Comparison of ENCODE assay signal across 9 cellular contexts in genomic region chr3:89851974-89852621, GRCh38.
DNase-seq lines count a peak whose midpoint lies in the region; ATAC-seq and TF ChIP-seq lines count a peak whose summit lies in the region.
"Had no signal": no experiment of that assay in that cellular context is flagged by ENCODE, and none has a peak within 500 bp of the region (broad histone marks: within the 10 kb centered on the region; RNA-seq: fewer than 3 reads in every experiment).

No MANE protein-coding gene starts in this region.

- no peaks in the 10 kb centered on the region for H3K27me3 ChIP-seq in lower lobe of right lung (ENCODE audit: low read depth)

- no peaks in the 10 kb centered on the region for H3K4me1 ChIP-seq in lower lobe of right lung

- H3K36me3 Mint-ChIP-seq in Calu3 (ENCODE audit: insufficient read depth, unreplicated experiment) = no peaks in the 10 kb centered on the region

- CTCF ChIA-PET in Calu3 (lab: Charles Lee) = interaction anchor here (0.6 to 1.0 kb wide), 2 partner anchors 239 to 289 kb away, joined by 3 to 4 read pairs; no protein-coding TSS in a partner anchor

- in situ Hi-C loops in astrocyte of the spinal cord (cut with HindIII; ENCODE audit: low sequenced_read_pairs) = no loop called here

- DNase-seq in Calu3 (peak; percentile 78), LNCaP clone FGC (ENCODE audit: low read depth) (peak; percentile 33), astrocyte of the spinal cord (ENCODE audit: low read depth, low spot score) (peak; percentile 24), lower lobe of right lung (no peak), NCI-H1105 (lab: John Stamatoyannopoulos, UW) (no peak)
- DNase-seq in activated effector memory CD4-positive, alpha-beta T cell treated with Interleukin-2 at 50 U/mL for 16 hours = no peak
- DNase-seq: T-helper 17 cell had no signal

- TF ChIP-seq CTCF in Calu3 (IDR thresholded peaks at IDR 0.05; ENCODE audit: unreplicated experiment) (peak; percentile 53), LNCaP clone FGC (IDR thresholded peaks at IDR 0.05; ENCODE audit: control insufficient read depth, extremely low read depth, insufficient read depth) (peak; percentile 86), astrocyte of the spinal cord (IDR thresholded peaks at IDR 0.05; ENCODE audit: low read depth, low read length) (peak; percentile 75), lower lobe of right lung (IDR thresholded peaks at IDR 0.05) (peak; percentile 32)

- no peaks in the 10 kb centered on the region for H3K9me3 Mint-ChIP-seq in Calu3 (ENCODE audit: low read depth, unreplicated experiment)

- H3K4me3 Mint-ChIP-seq in Calu3 (ENCODE audit: low read depth, unreplicated experiment) = no peak overlapping the region
- H3K4me3 Mint-ChIP-seq: T-helper 17 cell had no signal

- no peaks in the 10 kb centered on the region for H3K4me1 Mint-ChIP-seq in Calu3 (ENCODE audit: low read depth, unreplicated experiment)
- H3K4me1 Mint-ChIP-seq: T-helper 17 cell had no signal

- H3K4me3 ChIP-seq in LNCaP clone FGC (ENCODE audit: low read depth, low read length) = no peak overlapping the region
- no peak overlapping the region for H3K4me3 ChIP-seq in astrocyte of the spinal cord (ENCODE audit: low read depth, low read length)
- H3K4me3 ChIP-seq in lower lobe of right lung = no peak overlapping the region

- H3K27ac Mint-ChIP-seq in Calu3 (ENCODE audit: unreplicated experiment) = no peak overlapping the region
- H3K27ac Mint-ChIP-seq: T-helper 17 cell had no signal

- no peaks in the 10 kb centered on the region for H3K9me3 ChIP-seq in lower lobe of right lung

- no peaks in the 10 kb centered on the region for H3K27me3 Mint-ChIP-seq in Calu3 (ENCODE audit: unreplicated experiment)
- H3K27me3 Mint-ChIP-seq: T-helper 17 cell had no signal

- intact Hi-C loops in Calu3 (cut with micrococcal nuclease; ENCODE audit: unreplicated experiment) (loop anchor here (1.0 to 10.0 kb wide), 5 partner anchors 240 to 1649 kb away; partner anchors contain the start of gene EPHA3), lower lobe of right lung (cut with DNase I) (no loop called here)

- BruUV-seq in Calu3 (replicated peaks; lab: Mats Ljungman, UMichigan) = no TSS peak

- ATAC-seq in lower lobe of right lung (no peak), GM21723 (IDR thresholded peaks at IDR 0.05; ENCODE audit: unreplicated experiment) (no peak), HG02973 (IDR thresholded peaks at IDR 0.05; ENCODE audit: unreplicated experiment) (no peak)
- ATAC-seq: T-helper 17 cell had no signal

- no peak overlapping the region for H3K27ac ChIP-seq in lower lobe of right lung

- no peaks in the 10 kb centered on the region for H3K36me3 ChIP-seq in lower lobe of right lung

Comparison
In these comparisons a context has a peak if more than half of its experiments do, and no peak if none do; other contexts are left out.
1. DNase-seq: peak in Calu3 (single experiment), LNCaP clone FGC (single experiment) and astrocyte of the spinal cord (single experiment); none in lower lobe of right lung (single experiment), activated effector memory CD4-positive, alpha-beta T cell treated with Interleukin-2 at 50 U/mL for 16 hours (single experiment) and NCI-H1105 (single experiment).
2. CTCF ChIP-seq: peak in every context shown above with its lines; median percentile 86 in LNCaP clone FGC; 75 in astrocyte of the spinal cord; 53 in Calu3; 32 in lower lobe of right lung.